In genomic region chr18:21740724-21741510, GRCh38 we compare ENCODE assay signal across 8 cellular contexts. TPM values are rescaled to one million over a fixed set of nuclear protein-coding genes. Genes with fewer than 3 reads are reported as not detected.
DNase-seq lines count a peak whose midpoint lies in the region; ATAC-seq lines count a peak whose summit lies in the region.

Gene MIB1, plus strand, starts transcription at chr18:21740792. Its CDS starts 792 bp downstream, at chr18:21741584.

- POLR2A ChIA-PET in activated CD8-positive, alpha-beta memory T cell treated with anti-CD3 and anti-CD28 coated beads for 36 hours (lab: Charles Lee): interaction anchor here (0.6 to 5.4 kb wide), 6 partner anchors 8 to 140 kb away, joined by 3 to 34 read pairs (median 4); partner anchors contain the start of genes ABHD3 and ESCO1

- H3K4me2 ChIP-seq in BLaER1 treated with 17β-estradiol and CSF1 and Interleukin-3, amounts not matched to agents 10 nM and 100 nM: peak within 1 kb of the TSS; percentile 79 to 99 (median 92)

- H4K20me1 ChIP-seq in BLaER1 treated with 17β-estradiol and CSF1 and Interleukin-3, amounts not matched to agents 10 nM and 100 nM: peaks cover 17 to 46% (median 40%) of the 10 kb centered on the region in 11 experiments; a peak in 19 of 22 replicates

- ATAC-seq in GM19023 (IDR thresholded peaks at IDR 0.05; ENCODE audit: unreplicated experiment) (peak; percentile 67), HG03139 (IDR thresholded peaks at IDR 0.05; ENCODE audit: unreplicated experiment) (peak; percentile 52)

- H3K4me3 ChIP-seq in BLaER1 treated with 17β-estradiol and CSF1 and Interleukin-3, amounts not matched to agents 10 nM and 100 nM: peak within 1 kb of the TSS; percentile 80 to 99 (median 91)
- peak within 1 kb of the TSS; percentile 98 for H3K4me3 ChIP-seq in mononuclear cell (ENCODE audit: low read length)
- H3K4me3 ChIP-seq in subcutaneous abdominal adipose tissue (ENCODE audit: low read depth in 1 of 5, low read length in 5 of 5): peak within 1 kb of the TSS; percentile 82 to 89 (median 87)

- H3K36me3 ChIP-seq in BLaER1 treated with 17β-estradiol and CSF1 and Interleukin-3, amounts not matched to agents 10 nM and 100 nM: peaks cover 0 to 10% (median 0%) of the 10 kb centered on the region in 11 experiments; a peak in 2 of 22 replicates
- H3K36me3 ChIP-seq in subcutaneous abdominal adipose tissue (ENCODE audit: control insufficient read depth in 5 of 5, insufficient read depth in 5 of 5, low read length in 5 of 5): no peaks in the 10 kb centered on the region

- peaks cover 15 to 25% (median 19%) of the 10 kb centered on the region in 11 experiments for H3K9me3 ChIP-seq in BLaER1 treated with 17β-estradiol and CSF1 and Interleukin-3, amounts not matched to agents 10 nM and 100 nM (replicated peaks in 1 of 11)
- no peaks in the 10 kb centered on the region for H3K9me3 ChIP-seq in mononuclear cell (ENCODE audit: low read depth, low read length)
- H3K9me3 ChIP-seq in subcutaneous abdominal adipose tissue (ENCODE audit: control insufficient read depth in 5 of 5, low read length in 5 of 5): no peaks in the 10 kb centered on the region

- H3K27ac ChIP-seq in BLaER1 treated with 17β-estradiol and CSF1 and Interleukin-3, amounts not matched to agents 10 nM and 100 nM: peak within 1 kb of the TSS; percentile 89 to 99 (median 97)
- H3K27ac ChIP-seq in subcutaneous abdominal adipose tissue (ENCODE audit: low read depth, low read length): peak within 1 kb of the TSS; percentile 95

- peaks cover 14 to 40% (median 26%) of the 10 kb centered on the region in 10 experiments for H3K4me1 ChIP-seq in BLaER1 treated with 17β-estradiol and CSF1 and Interleukin-3, amounts not matched to agents 10 nM and 100 nM
- H3K4me1 ChIP-seq in mononuclear cell (ENCODE audit: insufficient read depth, low read length): peaks cover 26% of the 10 kb centered on the region
- peaks cover 0 to 37% (median 20%) of the 10 kb centered on the region in 5 donors for H3K4me1 ChIP-seq in subcutaneous abdominal adipose tissue (ENCODE audit: control insufficient read depth in 5 of 5, insufficient read depth in 5 of 5, low read length in 5 of 5)

- peak within 1 kb of the TSS; percentile 94 to 99 (median 97) for H3K9ac ChIP-seq in BLaER1 treated with 17β-estradiol and CSF1 and Interleukin-3, amounts not matched to agents 10 nM and 100 nM
- peak within 1 kb of the TSS; percentile 26 to 96 (median 87) for H3K9ac ChIP-seq in subcutaneous abdominal adipose tissue (ENCODE audit: low read length in 5 of 5)

- no peaks in the 10 kb centered on the region for H3K27me3 ChIP-seq in BLaER1 treated with 17β-estradiol and CSF1 and Interleukin-3, amounts not matched to agents 10 nM and 100 nM
- H3K27me3 ChIP-seq in mononuclear cell (ENCODE audit: insufficient read depth, low read length) (no peaks in the 10 kb centered on the region), subcutaneous abdominal adipose tissue (ENCODE audit: control insufficient read depth in 5 of 5, insufficient read depth in 4 of 5, low read length in 5 of 5) (no peaks in the 10 kb centered on the region)

- CTCF ChIA-PET in activated CD8-positive, alpha-beta memory T cell treated with anti-CD3 and anti-CD28 coated beads for 36 hours (lab: Charles Lee): interaction anchor here (0.6 to 1.1 kb wide), 3 partner anchors 12 to 140 kb away, joined by 3 to 4 read pairs (median 3); no protein-coding TSS in a partner anchor

- peak; percentile 91 for DNase-seq in NCI-H446 treated with DMSO at 0.1 percent for 48 hours (lab: John Stamatoyannopoulos, UW)
- peak; percentile 77 for DNase-seq in epidermal melanocyte (ENCODE audit: insufficient read length, low spot score)

RNA-seq across cellular contexts. Expression of gene MIB1, which starts in this region (rescaled TPM):
- total RNA-seq in activated CD8-positive, alpha-beta memory T cell treated with anti-CD3 and anti-CD28 coated beads for 36 hours: 10 to 100 TPM; 41.9 to 42.5 TPM
- total RNA-seq in mononuclear cell: 24.3 TPM

Comparison
In these comparisons a context has a peak if more than half of its experiments do, and no peak if none do; other contexts are left out.
1. Peak in every context shown above with its lines: DNase-seq, ATAC-seq, H3K4me3 ChIP-seq and H3K27ac ChIP-seq.